Comparison of ENCODE assay signal across 28 cellular contexts in the genomic region with DNA sequence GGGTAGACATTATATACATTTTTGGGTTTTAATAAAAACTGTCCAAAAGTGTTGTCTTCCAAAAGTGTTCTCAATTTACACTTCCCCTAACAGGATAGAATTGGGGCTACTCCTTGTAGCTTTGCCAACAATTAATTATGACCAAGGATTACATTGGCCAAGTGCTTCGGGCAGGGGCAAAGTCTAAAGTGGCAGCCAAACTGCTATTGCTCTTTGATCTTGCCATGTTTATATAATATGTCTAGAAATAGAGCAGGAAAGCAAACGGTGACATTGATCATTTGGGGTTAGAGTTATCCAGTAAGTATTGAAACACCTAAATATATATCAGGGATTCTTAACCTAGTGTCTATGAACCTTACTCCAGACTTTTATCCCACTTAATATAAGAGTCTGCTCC. TPM values are rescaled to one million over a fixed set of nuclear protein-coding genes. Genes with fewer than 3 reads are reported as not detected.
"Had no signal": no experiment of that assay in that cellular context is flagged by ENCODE, and none has a peak within 500 bp of the region (broad histone marks: within the 10 kb centered on the region; RNA-seq: fewer than 3 reads in every experiment).

No MANE protein-coding gene starts in this region.

- H3K9me3 ChIP-seq: left lung, ovary, prostate gland, suprapubic skin, thoracic aorta, upper lobe of right lung had no signal

- H3K36me3 ChIP-seq: left lung, ovary, prostate gland, suprapubic skin, thoracic aorta, tibial artery, upper lobe of right lung had no signal

- ATAC-seq: left cardiac atrium; left lung; naive thymus-derived CD4-positive, alpha-beta T cell; natural killer cell treated with Interleukin-12 subunit alpha and Interleukin-12 subunit beta and Interleukin-15 and Interleukin-18, amount 100 ng/mL, for 72 hours; right cardiac atrium; stimulated activated effector memory CD8-positive, alpha-beta T cell treated with anti-CD3 and anti-CD28 coated beads, Interleukin-12 subunit alpha, Interleukin-12 subunit beta, amount 100 ng/mL, for 72 hours; upper lobe of right lung had no signal

- H3K4me1 ChIP-seq: left lung, prostate gland, suprapubic skin, tibial artery, upper lobe of right lung had no signal

- H3K27ac ChIP-seq: left lung, ovary, prostate gland, suprapubic skin, thoracic aorta, tibial artery, upper lobe of right lung had no signal

- FAIRE-seq: keratinocyte, urothelium cell line had no signal

- DNase-seq: hippocampal formation; kidney glomerular epithelial cell; left cardiac atrium; left lung; mesendoderm; naive thymus-derived CD4-positive, alpha-beta T cell; ovary; posterior cingulate gyrus; retina; right cardiac atrium; stimulated activated CD4-positive, alpha-beta T cell treated with anti-CD3 and anti-CD28 coated beads, Interleukin-12 subunit alpha, Interleukin-12 subunit beta, amount 100 ng/mL, for 4 hours; stimulated activated CD4-positive, alpha-beta T cell treated with anti-CD3 and anti-CD28 coated beads, Interleukin-15, amount 100 ng/mL, for 24 hours; stimulated activated CD4-positive, alpha-beta T cell treated with anti-CD3 and anti-CD28 coated beads, Interleukin-2, amount 100 ng/mL, for 24 hours; stimulated activated CD4-positive, alpha-beta T cell treated with anti-CD3 and anti-CD28 coated beads, Interleukin-4, amount 100 ng/mL, for 24 hours; stimulated activated naive CD4-positive, alpha-beta T cell; tibial artery; trophoblast cell; upper lobe of right lung had no signal

- H3K4me3 ChIP-seq: left lung, lung, ovary, prostate gland, suprapubic skin, thoracic aorta, tibial artery, upper lobe of right lung had no signal

- H3K27me3 ChIP-seq: left lung, ovary, suprapubic skin, tibial artery, upper lobe of right lung had no signal

RNA-seq across cellular contexts. Expression of gene IGF1, which starts 31.2 kb away (rescaled TPM):
- total RNA-seq: mononuclear cell had no signal
- polyA plus RNA-seq: keratinocyte; naive thymus-derived CD4-positive, alpha-beta T cell; neural cell had no signal
